In genomic region chr7:13286916-13287315, GRCh38 we compare ENCODE assay signal across 24 cellular contexts.
"Had no signal": no experiment of that assay in that cellular context is flagged by ENCODE, and none has a peak within 500 bp of the region (broad histone marks: within the 10 kb centered on the region; RNA-seq: fewer than 3 reads in every experiment).

No MANE protein-coding gene starts in this region.

- ATAC-seq: gastroesophageal sphincter; heart left ventricle; left ventricle myocardium superior; lower lobe of right lung; natural killer cell; sciatic nerve; stimulated activated naive CD8-positive, alpha-beta T cell treated with anti-CD3 and anti-CD28 coated beads, Interleukin-15, amount 100 ng/mL, for 72 hours had no signal

- H3K4me1 Mint-ChIP-seq: natural killer cell; stimulated activated naive CD8-positive, alpha-beta T cell treated with anti-CD3 and anti-CD28 coated beads, Interleukin-15, amount 100 ng/mL, for 72 hours had no signal

- H3K36me3 Mint-ChIP-seq: natural killer cell had no signal

- H3K27me3 ChIP-seq: gastroesophageal sphincter, heart left ventricle, right atrium auricular region, suprapubic skin, transverse colon had no signal

- H3K36me3 ChIP-seq: gastroesophageal sphincter, heart left ventricle, lower lobe of right lung, prostate gland, right atrium auricular region, suprapubic skin, transverse colon had no signal

- H3K9me3 ChIP-seq: gastroesophageal sphincter, heart left ventricle, lower lobe of right lung, prostate gland, right atrium auricular region, suprapubic skin, transverse colon had no signal

- H3K9me3 Mint-ChIP-seq: natural killer cell; neural crest cell; stimulated activated naive CD8-positive, alpha-beta T cell treated with anti-CD3 and anti-CD28 coated beads, Interleukin-15, amount 100 ng/mL, for 72 hours had no signal

- H3K27me3 Mint-ChIP-seq: stimulated activated naive CD8-positive, alpha-beta T cell treated with anti-CD3 and anti-CD28 coated beads, Interleukin-15, amount 100 ng/mL, for 72 hours had no signal

- H3K4me3 ChIP-seq: gastroesophageal sphincter, heart left ventricle, lower lobe of right lung, prostate gland, right atrium auricular region, smooth muscle cell, suprapubic skin, transverse colon had no signal

- H3K4me2 ChIP-seq: smooth muscle cell had no signal

- H3K4me3 Mint-ChIP-seq: natural killer cell; neural crest cell; stimulated activated naive CD8-positive, alpha-beta T cell treated with anti-CD3 and anti-CD28 coated beads, Interleukin-15, amount 100 ng/mL, for 72 hours had no signal

- DNase-seq: cerebellar nuclear complex; cortex of kidney; foreskin fibroblast; heart left ventricle; hippocampal formation; islet precursor cell; kidney glomerular epithelial cell; left ventricle myocardium superior; lower lobe of right lung; natural killer cell; stimulated activated CD4-positive, alpha-beta T cell treated with anti-CD3 and anti-CD28 coated beads, Interleukin-12 subunit alpha, Interleukin-12 subunit beta, amount 100 ng/mL, for 4 hours; stimulated activated CD4-positive, alpha-beta T cell treated with anti-CD3 and anti-CD28 coated beads, Interleukin-1b, Interleukin-23, amount 100 ng/mL, for 48 hours; stimulated activated CD4-positive, alpha-beta T cell treated with anti-CD3 and anti-CD28 coated beads, Interleukin-4, amount 100 ng/mL, for 1 hour; stimulated activated CD8-positive, alpha-beta memory T cell treated with anti-CD3 and anti-CD28 coated beads, Interleukin-4, amount 100 ng/mL, for 48 hours; stimulated activated naive CD4-positive, alpha-beta T cell; stimulated activated naive CD8-positive, alpha-beta T cell treated with anti-CD3 and anti-CD28 coated beads, Interleukin-15, amount 100 ng/mL, for 72 hours; transverse colon had no signal

- H3K27ac Mint-ChIP-seq: natural killer cell; stimulated activated naive CD8-positive, alpha-beta T cell treated with anti-CD3 and anti-CD28 coated beads, Interleukin-15, amount 100 ng/mL, for 72 hours had no signal

- H3K27ac ChIP-seq: gastroesophageal sphincter, heart left ventricle, lower lobe of right lung, prostate gland, right atrium auricular region, suprapubic skin, transverse colon had no signal

- H3K4me1 ChIP-seq: gastroesophageal sphincter, heart left ventricle, lower lobe of right lung, prostate gland, right atrium auricular region, suprapubic skin, transverse colon had no signal
